ENCODE assay signal across 1 cellular context in the genomic region with DNA sequence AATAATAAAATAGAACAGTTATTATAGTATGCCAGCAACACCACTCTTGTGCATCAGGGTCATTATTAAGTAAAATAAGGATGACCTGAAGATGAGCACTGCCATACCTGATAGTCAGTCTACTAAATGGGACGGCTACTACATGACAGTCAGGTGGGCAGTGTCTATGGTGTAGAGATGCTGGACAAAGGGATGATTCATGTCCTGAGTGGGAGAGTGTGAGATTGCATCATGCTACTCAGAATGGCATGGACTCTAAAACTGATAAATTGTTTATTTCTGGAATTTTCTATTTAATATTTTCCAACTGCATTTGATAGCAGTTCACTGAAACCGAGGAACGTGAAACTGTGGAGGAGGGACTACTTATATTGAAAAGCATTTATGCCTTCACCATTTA.
TF ChIP-seq lines count a peak whose summit lies in the region.

No MANE protein-coding gene starts in this region.

TF ChIP-seq in A549, 52 proteins besides CTCF, POLR2A, EP300 and RAD21:
- TF ChIP-seq, protein P1, sequence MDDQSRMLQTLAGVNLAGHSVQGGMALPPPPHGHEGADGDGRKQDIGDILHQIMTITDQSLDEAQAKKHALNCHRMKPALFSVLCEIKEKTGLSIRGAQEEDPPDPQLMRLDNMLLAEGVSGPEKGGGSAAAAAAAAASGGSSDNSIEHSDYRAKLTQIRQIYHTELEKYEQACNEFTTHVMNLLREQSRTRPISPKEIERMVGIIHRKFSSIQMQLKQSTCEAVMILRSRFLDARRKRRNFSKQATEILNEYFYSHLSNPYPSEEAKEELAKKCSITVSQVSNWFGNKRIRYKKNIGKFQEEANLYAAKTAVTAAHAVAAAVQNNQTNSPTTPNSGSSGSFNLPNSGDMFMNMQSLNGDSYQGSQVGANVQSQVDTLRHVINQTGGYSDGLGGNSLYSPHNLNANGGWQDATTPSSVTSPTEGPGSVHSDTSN (IDR thresholded peaks at IDR 0.05): no peak
- no peak for TF ChIP-seq EHF (CRISPR knock-in tag; IDR thresholded peaks at IDR 0.05)
- no peak for TF ChIP-seq CHD2 (IDR thresholded peaks at IDR 0.05; ENCODE audit: low read length, partially characterized antibody)
- TF ChIP-seq MYC (IDR thresholded peaks at IDR 0.05; ENCODE audit: borderline replicate concordance, low read length): no peak
- TF ChIP-seq MAZ (IDR thresholded peaks at IDR 0.05; ENCODE audit: borderline replicate concordance, low read depth, low read length): no peak
- peak in 1 of 2 experiments; percentile 48; a peak in 1 of 4 replicates for TF ChIP-seq CEBPB (IDR thresholded peaks at IDR 0.05)
- TF ChIP-seq RCOR1 (IDR thresholded peaks at IDR 0.05; ENCODE audit: low read depth, low read length): no peak
